ENCODE assay signal across 8 cellular contexts in genomic region chr21:45551316-45551715, GRCh38. TPM values are rescaled to one million over a fixed set of nuclear protein-coding genes. Genes with fewer than 3 reads are reported as not detected.
A peak's percentile ranks its signal among the peaks of the same experiment; 100 is the strongest.
DNase-seq lines count a peak whose midpoint lies in the region; ATAC-seq and TF ChIP-seq lines count a peak whose summit lies in the region.

No MANE protein-coding gene starts in this region.

- H3K27ac ChIP-seq in upper lobe of right lung = peak overlapping the region; percentile 82

- H3K9me3 ChIP-seq in upper lobe of right lung = no peaks in the 10 kb centered on the region

- H3K4me1 ChIP-seq in upper lobe of right lung = peaks cover 11% of the 10 kb centered on the region

- peak; percentile 46 for DNase-seq in stimulated activated CD4-positive, alpha-beta T cell treated with anti-CD3 and anti-CD28 coated beads, Interleukin-1b, Interleukin-23, amount 100 ng/mL, for 48 hours
- no peak for DNase-seq in stimulated activated CD4-positive, alpha-beta T cell treated with anti-CD3 and anti-CD28 coated beads, Interleukin-12 subunit alpha, Interleukin-12 subunit beta, amount 100 ng/mL, for 4 hours
- peak; percentile 31 to 41 for DNase-seq in activated CD4-positive, alpha-beta T cell treated with anti-CD3 and anti-CD28 coated beads, Interleukin-2, amount 50 U/mL, for 4 hours
- peak; percentile 67 to 75 for DNase-seq in foreskin fibroblast
- DNase-seq in upper lobe of right lung = peak; percentile 46
- no peak for DNase-seq in NCI-H510A (lab: John Stamatoyannopoulos, UW)
- DNase-seq in NCI-H1694 treated with DMSO at 0.1 percent for 48 hours (lab: John Stamatoyannopoulos, UW) = no peak
- no peak for DNase-seq in NCI-H1694 (lab: John Stamatoyannopoulos, UW)

- ATAC-seq in upper lobe of right lung = no peak

- no peak for TF ChIP-seq CTCF in foreskin fibroblast (IDR thresholded peaks at IDR 0.05; ENCODE audit: low read depth, low read length)
- TF ChIP-seq CTCF in upper lobe of right lung (IDR thresholded peaks at IDR 0.05) = no peak

- H3K27me3 ChIP-seq in upper lobe of right lung = no peaks in the 10 kb centered on the region

- intact Hi-C loops in upper lobe of right lung (cut with DNase I) = loop anchor here (10.0 kb wide), 1 partner anchor 273 kb away; no protein-coding TSS in a partner anchor

- H3K4me3 ChIP-seq in foreskin fibroblast (ENCODE audit: low read depth in 1 of 2, low read length in 2 of 2) (no peak overlapping the region), upper lobe of right lung (peak overlapping the region; percentile 3)

- no peaks in the 10 kb centered on the region for H3K36me3 ChIP-seq in upper lobe of right lung

RNA-seq across cellular contexts. Expression of gene SLC19A1, which starts 9.1 kb away (rescaled TPM):
- 39.3 TPM for total RNA-seq in upper lobe of right lung

Comparison
In these comparisons a context has a peak if more than half of its experiments do, and no peak if none do; other contexts are left out.
1. DNase-seq: peak in stimulated activated CD4-positive, alpha-beta T cell treated with anti-CD3 and anti-CD28 coated beads, Interleukin-1b, Interleukin-23, amount 100 ng/mL, for 48 hours (single experiment), activated CD4-positive, alpha-beta T cell treated with anti-CD3 and anti-CD28 coated beads, Interleukin-2, amount 50 U/mL, for 4 hours (2 of 2), foreskin fibroblast (2 of 2) and upper lobe of right lung (single experiment); none in stimulated activated CD4-positive, alpha-beta T cell treated with anti-CD3 and anti-CD28 coated beads, Interleukin-12 subunit alpha, Interleukin-12 subunit beta, amount 100 ng/mL, for 4 hours (single experiment), NCI-H510A (single experiment), NCI-H1694 treated with DMSO at 0.1 percent for 48 hours (single experiment) and NCI-H1694 (single experiment).